ENCODE assay signal across 26 cellular contexts in genomic region chr6:102774326-102774725, GRCh38.
"Had no signal": no experiment of that assay in that cellular context is flagged by ENCODE, and none has a peak within 500 bp of the region (broad histone marks: within the 10 kb centered on the region; RNA-seq: fewer than 3 reads in every experiment).

No MANE protein-coding gene starts in this region.

- H3K36me3 ChIP-seq: left ventricle myocardium inferior, neural progenitor cell, neutrophil, right atrium auricular region, right lobe of liver, suprapubic skin, thoracic aorta, tibial artery, upper lobe of right lung had no signal

- DNase-seq: islet precursor cell; left ventricle myocardium inferior; mesendoderm; naive B cell; natural killer cell; nephron progenitor cell; occipital lobe; right lobe of liver; stimulated activated CD4-positive, alpha-beta T cell treated with anti-CD3 and anti-CD28 coated beads, Interleukin-12 subunit alpha, Interleukin-12 subunit beta, amount 100 ng/mL, for 4 hours; stimulated activated CD4-positive, alpha-beta T cell treated with anti-CD3 and anti-CD28 coated beads, Interleukin-15, amount 100 ng/mL, for 24 hours; stimulated activated CD4-positive, alpha-beta T cell treated with anti-CD3 and anti-CD28 coated beads, Interleukin-2, amount 100 ng/mL, for 24 hours; stimulated activated CD4-positive, alpha-beta T cell treated with anti-CD3 and anti-CD28 coated beads, Interleukin-4, amount 100 ng/mL, for 1 hour; stimulated activated naive CD4-positive, alpha-beta T cell; tibial artery; upper lobe of right lung had no signal

- H3K4me1 Mint-ChIP-seq: mesothelial cell of epicardium; naive B cell; natural killer cell; nephron progenitor cell; neural progenitor cell; stimulated activated effector memory CD8-positive, alpha-beta T cell treated with anti-CD3 and anti-CD28 coated beads, Interleukin-12 subunit alpha, Interleukin-12 subunit beta, amount 100 ng/mL, for 72 hours had no signal

- H3K27me3 Mint-ChIP-seq: naive B cell; progenitor cell of endocrine pancreas; stimulated activated naive CD8-positive, alpha-beta T cell treated with anti-CD3 and anti-CD28 coated beads, Interleukin-15, Interleukin-2, amounts not matched to agents 100 ng/mL and 50 ng/mL, for 24 hours had no signal

- H3K27me3 ChIP-seq: hepatocyte, neural progenitor cell, neutrophil, right atrium auricular region, right lobe of liver, suprapubic skin, tibial artery, upper lobe of right lung had no signal

- H3K79me2 ChIP-seq: hepatocyte had no signal

- H3K27ac Mint-ChIP-seq: mesothelial cell of epicardium; natural killer cell; neural progenitor cell; progenitor cell of endocrine pancreas; stimulated activated effector memory CD8-positive, alpha-beta T cell treated with anti-CD3 and anti-CD28 coated beads, Interleukin-12 subunit alpha, Interleukin-12 subunit beta, amount 100 ng/mL, for 72 hours; stimulated activated naive CD8-positive, alpha-beta T cell treated with anti-CD3 and anti-CD28 coated beads, Interleukin-15, Interleukin-2, amounts not matched to agents 100 ng/mL and 50 ng/mL, for 24 hours had no signal

- H3K9me3 ChIP-seq: neutrophil, right lobe of liver, suprapubic skin, thoracic aorta, upper lobe of right lung had no signal

- H3K36me3 Mint-ChIP-seq: naive B cell; natural killer cell; neural progenitor cell; stimulated activated effector memory CD8-positive, alpha-beta T cell treated with anti-CD3 and anti-CD28 coated beads, Interleukin-12 subunit alpha, Interleukin-12 subunit beta, amount 100 ng/mL, for 72 hours had no signal

- H3K9ac ChIP-seq: neural progenitor cell had no signal

- H3K4me1 ChIP-seq: left ventricle myocardium inferior, neural progenitor cell, right atrium auricular region, right lobe of liver, suprapubic skin, tibial artery, upper lobe of right lung had no signal

- H2AFZ ChIP-seq: hepatocyte, neural progenitor cell had no signal

- H3K27ac ChIP-seq: hepatocyte, left ventricle myocardium inferior, neural progenitor cell, neutrophil, right atrium auricular region, right lobe of liver, suprapubic skin, thoracic aorta, tibial artery, upper lobe of right lung had no signal

- ATAC-seq: natural killer cell; right lobe of liver; stimulated activated effector memory CD8-positive, alpha-beta T cell treated with anti-CD3 and anti-CD28 coated beads, Interleukin-12 subunit alpha, Interleukin-12 subunit beta, amount 100 ng/mL, for 72 hours; upper lobe of right lung had no signal

- H3K4me3 Mint-ChIP-seq: mesothelial cell of epicardium; naive B cell; natural killer cell; nephron progenitor cell; neural progenitor cell; stimulated activated effector memory CD8-positive, alpha-beta T cell treated with anti-CD3 and anti-CD28 coated beads, Interleukin-12 subunit alpha, Interleukin-12 subunit beta, amount 100 ng/mL, for 72 hours; stimulated activated naive CD8-positive, alpha-beta T cell treated with anti-CD3 and anti-CD28 coated beads, Interleukin-15, Interleukin-2, amounts not matched to agents 100 ng/mL and 50 ng/mL, for 24 hours had no signal

- H3K4me2 ChIP-seq: hepatocyte, neural progenitor cell had no signal

- H3K4me3 ChIP-seq: hepatocyte, left ventricle myocardium inferior, lung, neural progenitor cell, right atrium auricular region, right lobe of liver, suprapubic skin, thoracic aorta, tibial artery, upper lobe of right lung had no signal
